ENCODE assay signal across 43 cellular contexts in the genomic region with DNA sequence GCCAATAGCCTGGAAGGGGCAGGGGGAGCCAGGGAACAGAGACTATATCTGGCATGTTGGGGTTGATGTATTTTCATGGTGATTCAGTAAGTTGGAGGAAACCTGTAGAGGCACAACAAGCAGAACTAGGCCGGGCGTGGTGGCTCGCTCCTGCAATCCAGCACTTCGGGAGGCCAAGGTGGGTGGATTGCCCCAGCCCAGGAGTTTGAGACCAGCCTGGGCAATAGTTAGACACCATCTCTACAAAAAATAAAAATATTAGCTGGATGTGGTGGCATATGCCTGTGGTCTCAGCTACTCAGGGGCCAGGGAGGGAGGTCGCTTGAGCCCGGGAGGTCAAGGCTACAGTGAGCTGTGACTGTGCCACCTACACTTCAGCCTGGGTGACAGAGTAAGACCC. TPM values are rescaled to one million over a fixed set of nuclear protein-coding genes. Genes with fewer than 3 reads are reported as not detected.
"Had no signal": no experiment of that assay in that cellular context is flagged by ENCODE, and none has a peak within 500 bp of the region (broad histone marks: within the 10 kb centered on the region; RNA-seq: fewer than 3 reads in every experiment).

No MANE protein-coding gene starts in this region.

- H3K27ac Mint-ChIP-seq: activated naive CD4-positive, alpha-beta T cell treated with anti-CD3 and anti-CD28 coated beads for 36 hours; activated naive CD4-positive, alpha-beta T cell treated with anti-CD3 and anti-CD28 coated beads, Interleukin-2, amount 10 ng/mL, durations not matched to agents 7 days and 5 days; activated naive CD4-positive, alpha-beta T cell treated with anti-CD3 and anti-CD28 coated beads, Interleukin-2, amount 50 U/mL, for 24 hours; activated naive CD4-positive, alpha-beta T cell treated with anti-CD3 and anti-CD28 coated beads, Interleukin-2, amount 50 U/mL, for 72 hours; activated naive CD8-positive, alpha-beta T cell; activated naive CD8-positive, alpha-beta T cell treated with anti-CD3 and anti-CD28 coated beads for 36 hours; activated naive CD8-positive, alpha-beta T cell treated with anti-CD3 and anti-CD28 coated beads, Interleukin-2, amount 10 ng/mL, durations not matched to agents 7 days and 5 days; activated naive CD8-positive, alpha-beta T cell treated with anti-CD3 and anti-CD28 coated beads, Interleukin-2, amount 50 U/mL, for 24 hours; activated T-cell treated with anti-CD3 and anti-CD28 coated beads, Interleukin-2, amount 50 U/mL, for 24 hours; activated T-cell treated with anti-CD3 and anti-CD28 coated beads, Interleukin-2, amount 50 U/mL, for 72 hours; activated T-helper 1 cell treated with anti-CD3 and anti-CD28 coated beads, Interleukin-12 subunit alpha, Interleukin-12 subunit beta, Interleukin-2, Interleukin-4 antibody, amounts not matched to agents 30 ng/mL and 10 ng/mL and 1 ng/mL, durations not matched to agents 14 hours and 24 hours and 36 hours; activated T-helper 17 cell treated with anti-CD3 and anti-CD28 coated beads, Interleukin-2, amount 50 U/mL, for 72 hours; activated T-helper 2 cell treated with anti-CD3 and anti-CD28 coated beads, Interferon-gamma antibody, Interleukin-2, Interleukin-4, amounts not matched to agents 10 μg/mL and 5 μg/mL and 100 μg/mL, durations not matched to agents 14 hours and 24 hours and 36 hours; brain had no signal

- H3K4me1 Mint-ChIP-seq: activated naive CD8-positive, alpha-beta T cell treated with anti-CD3 and anti-CD28 coated beads, Interleukin-2, amount 10 ng/mL, durations not matched to agents 7 days and 5 days; central memory CD8-positive, alpha-beta T cell had no signal

- H3K9me3 ChIP-seq: adrenal gland, ascending aorta, body of pancreas, breast epithelium had no signal

- DNase-seq: activated effector memory CD4-positive, alpha-beta T cell treated with anti-CD3 and anti-CD28 coated beads, Interleukin-2, amount 50 U/mL, for 16 hours; activated effector memory CD4-positive, alpha-beta T cell treated with Interleukin-2 at 50 U/mL for 16 hours; activated gamma-delta T cell; activated gamma-delta T cell treated with Interleukin-2 at 50 U/mL for 16 hours; activated naive CD4-positive, alpha-beta T cell; activated naive CD4-positive, alpha-beta T cell treated with anti-CD3 and anti-CD28 coated beads for 36 hours; activated naive CD4-positive, alpha-beta T cell treated with anti-CD3 and anti-CD28 coated beads, Interleukin-2, amount 10 ng/mL, durations not matched to agents 7 days and 5 days; activated naive CD4-positive, alpha-beta T cell treated with anti-CD3 and anti-CD28 coated beads, Interleukin-2, amount 50 U/mL, for 16 hours; activated naive CD4-positive, alpha-beta T cell treated with Interleukin-2 at 50 U/mL for 16 hours; activated naive CD8-positive, alpha-beta T cell treated with anti-CD3 and anti-CD28 coated beads for 36 hours; activated naive CD8-positive, alpha-beta T cell treated with anti-CD3 and anti-CD28 coated beads, Interleukin-2, amount 10 ng/mL, durations not matched to agents 7 days and 5 days; activated naive CD8-positive, alpha-beta T cell treated with anti-CD3 and anti-CD28 coated beads, Interleukin-2, amount 50 U/mL, for 24 hours; activated T-cell treated with anti-CD3 and anti-CD28 coated beads for 4 hours; activated T-cell treated with anti-CD3 and anti-CD28 coated beads, Interleukin-2, amount 50 U/mL, for 1 hour; activated T-cell treated with anti-CD3 and anti-CD28 coated beads, Interleukin-2, amount 50 U/mL, for 24 hours; activated T-cell treated with anti-CD3 and anti-CD28 coated beads, Interleukin-2, amount 50 U/mL, for 4 hours; activated T-cell treated with anti-CD3 and anti-CD28 coated beads, Interleukin-2, amount 50 U/mL, for 48 hours; activated T-cell treated with anti-CD3 and anti-CD28 coated beads, Interleukin-2, amount 50 U/mL, for 72 hours; adrenal gland; amniotic stem cell; amygdala; anterior cingulate cortex; aorta; body of pancreas; brain microvascular endothelial cell; caudate nucleus; central memory CD4-positive, alpha-beta T cell; cerebellar nuclear complex had no signal

- FAIRE-seq: astrocyte, bronchial epithelial cell had no signal

- H3K4me3 ChIP-seq: adrenal gland, ascending aorta, body of pancreas, breast epithelium, cardiac muscle cell had no signal

- H3K36me3 ChIP-seq: breast epithelium had no signal

- H3K4me3 Mint-ChIP-seq: activated naive CD4-positive, alpha-beta T cell treated with anti-CD3 and anti-CD28 coated beads for 36 hours; activated naive CD4-positive, alpha-beta T cell treated with anti-CD3 and anti-CD28 coated beads, Interleukin-2, amount 10 ng/mL, durations not matched to agents 7 days and 5 days; activated naive CD4-positive, alpha-beta T cell treated with anti-CD3 and anti-CD28 coated beads, Interleukin-2, amount 50 U/mL, for 24 hours; activated naive CD8-positive, alpha-beta T cell; activated naive CD8-positive, alpha-beta T cell treated with anti-CD3 and anti-CD28 coated beads for 36 hours; activated naive CD8-positive, alpha-beta T cell treated with anti-CD3 and anti-CD28 coated beads, Interleukin-2, amount 10 ng/mL, durations not matched to agents 7 days and 5 days; activated naive CD8-positive, alpha-beta T cell treated with anti-CD3 and anti-CD28 coated beads, Interleukin-2, amount 50 U/mL, for 24 hours; activated T-cell treated with anti-CD3 and anti-CD28 coated beads, Interleukin-2, amount 50 U/mL, for 24 hours; activated T-cell treated with anti-CD3 and anti-CD28 coated beads, Interleukin-2, amount 50 U/mL, for 4 hours; activated T-cell treated with anti-CD3 and anti-CD28 coated beads, Interleukin-2, amount 50 U/mL, for 72 hours; activated T-helper 1 cell treated with anti-CD3 and anti-CD28 coated beads, Interleukin-12 subunit alpha, Interleukin-12 subunit beta, Interleukin-2, Interleukin-4 antibody, amounts not matched to agents 30 ng/mL and 10 ng/mL and 1 ng/mL, durations not matched to agents 14 hours and 24 hours and 36 hours; activated T-helper 17 cell treated with anti-CD3 and anti-CD28 coated beads, Interleukin-2, amount 50 U/mL, for 72 hours; brain; central memory CD8-positive, alpha-beta T cell had no signal

- H3K27me3 ChIP-seq: adrenal gland, ascending aorta, body of pancreas, brain microvascular endothelial cell, breast epithelium, cardiac muscle cell had no signal

- H3K9me3 Mint-ChIP-seq: activated naive CD4-positive, alpha-beta T cell treated with anti-CD3 and anti-CD28 coated beads for 36 hours; activated naive CD4-positive, alpha-beta T cell treated with anti-CD3 and anti-CD28 coated beads, Interleukin-2, amount 10 ng/mL, durations not matched to agents 7 days and 5 days; activated naive CD4-positive, alpha-beta T cell treated with anti-CD3 and anti-CD28 coated beads, Interleukin-2, amount 50 U/mL, for 24 hours; activated naive CD4-positive, alpha-beta T cell treated with anti-CD3 and anti-CD28 coated beads, Interleukin-2, amount 50 U/mL, for 72 hours; activated naive CD8-positive, alpha-beta T cell treated with anti-CD3 and anti-CD28 coated beads for 36 hours; activated naive CD8-positive, alpha-beta T cell treated with anti-CD3 and anti-CD28 coated beads, Interleukin-2, amount 10 ng/mL, durations not matched to agents 7 days and 5 days; activated naive CD8-positive, alpha-beta T cell treated with anti-CD3 and anti-CD28 coated beads, Interleukin-2, amount 50 U/mL, for 24 hours; activated T-cell treated with anti-CD3 and anti-CD28 coated beads, Interleukin-2, amount 50 U/mL, for 24 hours; activated T-cell treated with anti-CD3 and anti-CD28 coated beads, Interleukin-2, amount 50 U/mL, for 4 hours; activated T-cell treated with anti-CD3 and anti-CD28 coated beads, Interleukin-2, amount 50 U/mL, for 72 hours; activated T-helper 1 cell treated with anti-CD3 and anti-CD28 coated beads, Interleukin-12 subunit alpha, Interleukin-12 subunit beta, Interleukin-2, Interleukin-4 antibody, amounts not matched to agents 30 ng/mL and 10 ng/mL and 1 ng/mL, durations not matched to agents 14 hours and 24 hours and 36 hours; activated T-helper 17 cell treated with anti-CD3 and anti-CD28 coated beads, Interleukin-2, amount 50 U/mL, for 72 hours; activated T-helper 2 cell treated with anti-CD3 and anti-CD28 coated beads, Interferon-gamma antibody, Interleukin-2, Interleukin-4, amounts not matched to agents 10 μg/mL and 5 μg/mL and 100 μg/mL, durations not matched to agents 14 hours and 24 hours and 36 hours; brain; central memory CD8-positive, alpha-beta T cell had no signal

- H3K4me1 ChIP-seq: ascending aorta, body of pancreas, breast epithelium had no signal

- H3K27ac ChIP-seq: adrenal gland, ascending aorta, body of pancreas, brain microvascular endothelial cell, breast epithelium, cardiac muscle cell had no signal

- ATAC-seq: activated naive CD4-positive, alpha-beta T cell treated with anti-CD3 and anti-CD28 coated beads, Interleukin-2, amount 50 U/mL, for 72 hours; activated naive CD8-positive, alpha-beta T cell treated with anti-CD3 and anti-CD28 coated beads, Interleukin-2, amount 50 U/mL, for 24 hours; activated T-cell treated with anti-CD3 and anti-CD28 coated beads, Interleukin-2, amount 50 U/mL, for 4 hours; activated T-cell treated with anti-CD3 and anti-CD28 coated beads, Interleukin-2, amount 50 U/mL, for 72 hours; activated T-helper 17 cell treated with anti-CD3 and anti-CD28 coated beads, Interleukin-2, amount 50 U/mL, for 72 hours; body of pancreas had no signal

RNA-seq across cellular contexts. Expression of a gene that starts 10.1 kb away (rescaled TPM):
- total RNA-seq: ascending aorta, bronchial epithelial cell had no signal

RNA-seq across cellular contexts. Expression of a gene that starts 46.0 kb away (rescaled TPM):
- total RNA-seq: activated T-cell treated with anti-CD3 and anti-CD28 coated beads, Interleukin-2, amount 50 U/mL, for 4 hours; ascending aorta; bronchial epithelial cell; cardiac muscle cell; cerebellum; chondrocyte had no signal
